ENCODE assay signal across 14 cellular contexts in the genomic region with DNA sequence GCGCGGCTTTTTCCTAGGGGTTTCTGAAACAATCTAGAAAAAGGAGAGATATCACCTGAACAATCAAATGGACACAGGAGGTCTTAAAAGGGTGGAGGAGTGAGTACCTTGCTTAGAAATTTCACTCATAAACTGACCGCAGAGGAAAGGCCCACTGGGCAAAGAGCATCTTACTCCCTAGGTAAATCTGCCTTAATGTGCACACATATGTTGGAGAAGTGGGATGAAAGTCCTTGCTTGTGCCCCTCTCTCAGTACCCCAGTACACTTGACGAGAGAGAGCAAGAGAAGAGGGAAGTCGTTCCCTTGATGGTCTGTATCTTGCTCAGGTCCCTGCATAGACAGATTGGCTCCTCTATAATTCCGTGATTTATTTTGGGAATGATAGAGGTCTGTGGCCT. TPM values are rescaled to one million over a fixed set of nuclear protein-coding genes. Genes with fewer than 3 reads are reported as not detected.
DNase-seq lines count a peak whose midpoint lies in the region; ATAC-seq and TF ChIP-seq lines count a peak whose summit lies in the region.
"Had no signal": no experiment of that assay in that cellular context is flagged by ENCODE, and none has a peak within 500 bp of the region (broad histone marks: within the 10 kb centered on the region; RNA-seq: fewer than 3 reads in every experiment).

No MANE protein-coding gene starts in this region.

- no peak overlapping the region for H3K27ac Mint-ChIP-seq in natural killer cell
- H3K27ac Mint-ChIP-seq in natural killer cell treated with Interleukin-12 subunit alpha and Interleukin-12 subunit beta and Interleukin-15 and Interleukin-18, amount 100 ng/mL, for 72 hours = no peak overlapping the region
- no peak overlapping the region for H3K27ac Mint-ChIP-seq in activated T-helper 2 cell treated with anti-CD3 and anti-CD28 coated beads, Interferon-gamma antibody, Interleukin-2, Interleukin-4, amounts not matched to agents 10 μg/mL and 5 μg/mL and 100 μg/mL, durations not matched to agents 14 hours and 24 hours and 36 hours

- H3K9ac ChIP-seq in mesenchymal stem cell (ENCODE audit: low read length) = no peak overlapping the region

- H2AK5ac ChIP-seq in mesenchymal stem cell (ENCODE audit: low read length, severe bottlenecking) = no peak overlapping the region

- H3K27me3 Mint-ChIP-seq in natural killer cell (ENCODE audit: low read depth in 2 of 2) = peaks cover 71 to 90% of the 10 kb centered on the region in 2 donors
- H3K27me3 Mint-ChIP-seq in natural killer cell treated with Interleukin-12 subunit alpha and Interleukin-12 subunit beta and Interleukin-15 and Interleukin-18, amount 100 ng/mL, for 72 hours = peaks cover 61 to 91% of the 10 kb centered on the region in 2 donors
- H3K27me3 Mint-ChIP-seq in activated T-helper 2 cell treated with anti-CD3 and anti-CD28 coated beads, Interferon-gamma antibody, Interleukin-2, Interleukin-4, amounts not matched to agents 10 μg/mL and 5 μg/mL and 100 μg/mL, durations not matched to agents 14 hours and 24 hours and 36 hours (ENCODE audit: low read depth) = peaks cover 89% of the 10 kb centered on the region

- H2BK120ac ChIP-seq in mesenchymal stem cell (ENCODE audit: low read depth, low read length) = no peak overlapping the region

- ATAC-seq in natural killer cell = no peak
- ATAC-seq in natural killer cell treated with Interleukin-12 subunit alpha and Interleukin-12 subunit beta and Interleukin-15 and Interleukin-18, amount 100 ng/mL, for 72 hours = no peak
- ATAC-seq in GM18873 (IDR thresholded peaks at IDR 0.05; ENCODE audit: low FRiP score, unreplicated experiment) = no peak
- no peak for ATAC-seq in GM21717 (IDR thresholded peaks at IDR 0.05; ENCODE audit: unreplicated experiment)

- H3K4me3 Mint-ChIP-seq in natural killer cell = peak overlapping the region; percentile 62
- H3K4me3 Mint-ChIP-seq in natural killer cell treated with Interleukin-12 subunit alpha and Interleukin-12 subunit beta and Interleukin-15 and Interleukin-18, amount 100 ng/mL, for 72 hours = no peak overlapping the region
- peak overlapping the region; percentile 20 for H3K4me3 Mint-ChIP-seq in activated T-helper 2 cell treated with anti-CD3 and anti-CD28 coated beads, Interferon-gamma antibody, Interleukin-2, Interleukin-4, amounts not matched to agents 10 μg/mL and 5 μg/mL and 100 μg/mL, durations not matched to agents 14 hours and 24 hours and 36 hours (ENCODE audit: low read depth)

- DNase-seq in natural killer cell (no peak), mesenchymal stem cell (no peak), GDM1 (lab: John Stamatoyannopoulos, UW) (no peak), DMS114 treated with DMSO at 0.1 percent for 48 hours (lab: John Stamatoyannopoulos, UW; ENCODE audit: unreplicated experiment) (no peak)
- DNase-seq in natural killer cell treated with Interleukin-12 subunit alpha and Interleukin-12 subunit beta and Interleukin-15 and Interleukin-18, amount 100 ng/mL, for 72 hours (ENCODE audit: low spot score) = no peak
- no peak for DNase-seq in activated T-helper 2 cell treated with anti-CD3 and anti-CD28 coated beads, Interferon-gamma antibody, Interleukin-2, Interleukin-4, amounts not matched to agents 10 μg/mL and 5 μg/mL and 100 μg/mL, durations not matched to agents 14 hours and 24 hours and 36 hours (ENCODE audit: low spot score)
- DNase-seq: activated effector memory CD4-positive, alpha-beta T cell treated with Interleukin-2 at 50 U/mL for 16 hours; body of pancreas; KBM-7; NCI-H1105 treated with DMSO at 0.1 percent for 48 hours; NCI-H2171 treated with DMSO at 0.1 percent for 48 hours had no signal

- WGBS in mesenchymal stem cell = 18% methylated on average over 3 of the region's 6 CpGs

- no peaks in the 10 kb centered on the region for H3K36me3 ChIP-seq in mesenchymal stem cell (ENCODE audit: control insufficient read depth in 1 of 2, insufficient read depth in 2 of 2, low read depth in 1 of 2, low read length in 2 of 2)

- H2AFZ ChIP-seq in mesenchymal stem cell (ENCODE audit: low read depth, low read length) = no peak overlapping the region

- H2BK12ac ChIP-seq in mesenchymal stem cell (ENCODE audit: low read length in 2 of 2) = no peak overlapping the region

- intact Hi-C loops in natural killer cell (cut with micrococcal nuclease) = no loop called here
- intact Hi-C loops in activated T-helper 2 cell treated with anti-CD3 and anti-CD28 coated beads, Interferon-gamma antibody, Interleukin-2, Interleukin-4, amounts not matched to agents 10 μg/mL and 5 μg/mL and 100 μg/mL, durations not matched to agents 14 hours and 24 hours and 36 hours (cut with micrococcal nuclease) = loop anchor here (10.0 kb wide), 2 partner anchors 202 to 702 kb away; partner anchors contain the start of gene SLC4A10

- TF ChIP-seq CTCF in natural killer cell (IDR thresholded peaks at IDR 0.05) = no peak

- H3K27me3 ChIP-seq in mesenchymal stem cell (ENCODE audit: control insufficient read depth in 1 of 2, insufficient read depth in 1 of 2, low read length in 2 of 2) = peaks cover 83 to 100% of the 10 kb centered on the region in 2 experiments

- H3K27ac ChIP-seq in mesenchymal stem cell (ENCODE audit: low read length, poor library complexity, severe bottlenecking) = peak overlapping the region; percentile 2
- H3K27ac ChIP-seq: body of pancreas had no signal

- no peaks in the 10 kb centered on the region for H3K79me1 ChIP-seq in mesenchymal stem cell (replicated peaks; ENCODE audit: low read length, poor library complexity, severe bottlenecking)

- H3K4me1 ChIP-seq in mesenchymal stem cell (ENCODE audit: control insufficient read depth, insufficient read depth, low read depth, low read length) = peaks cover 27% of the 10 kb centered on the region

- no peak overlapping the region for H4K91ac ChIP-seq in mesenchymal stem cell (ENCODE audit: low read length)

- H3K4me1 Mint-ChIP-seq in natural killer cell = peaks cover 27 to 44% of the 10 kb centered on the region in 2 donors
- peaks cover 21 to 27% of the 10 kb centered on the region in 2 donors for H3K4me1 Mint-ChIP-seq in natural killer cell treated with Interleukin-12 subunit alpha and Interleukin-12 subunit beta and Interleukin-15 and Interleukin-18, amount 100 ng/mL, for 72 hours (ENCODE audit: low read depth in 2 of 2)
- H3K4me1 Mint-ChIP-seq in activated T-helper 2 cell treated with anti-CD3 and anti-CD28 coated beads, Interferon-gamma antibody, Interleukin-2, Interleukin-4, amounts not matched to agents 10 μg/mL and 5 μg/mL and 100 μg/mL, durations not matched to agents 14 hours and 24 hours and 36 hours (ENCODE audit: low read depth) = peaks cover 43% of the 10 kb centered on the region

- H3K4me3 ChIP-seq in mesenchymal stem cell (ENCODE audit: insufficient read depth in 1 of 2, low read depth in 1 of 2, low read length in 2 of 2) = no peak overlapping the region
- H3K4me3 ChIP-seq: body of pancreas had no signal

- H2BK15ac ChIP-seq in mesenchymal stem cell (ENCODE audit: low read depth, poor library complexity, severe bottlenecking) = no peak overlapping the region

- no peaks in the 10 kb centered on the region for H3K9me3 ChIP-seq in mesenchymal stem cell (ENCODE audit: control insufficient read depth, low read length)
- H3K9me3 ChIP-seq: body of pancreas had no signal

- no peak overlapping the region for H3K23ac ChIP-seq in mesenchymal stem cell (ENCODE audit: low read length in 2 of 2)

- H2BK5ac ChIP-seq in mesenchymal stem cell (ENCODE audit: low read depth, low read length, poor library complexity, severe bottlenecking) = no peak overlapping the region

- no peak overlapping the region for H3K4me2 ChIP-seq in mesenchymal stem cell (ENCODE audit: low read length, poor library complexity, severe bottlenecking)

- H3K36me3 Mint-ChIP-seq in natural killer cell = peaks cover 15% of the 10 kb centered on the region
- peaks cover 21% of the 10 kb centered on the region for H3K36me3 Mint-ChIP-seq in natural killer cell treated with Interleukin-12 subunit alpha and Interleukin-12 subunit beta and Interleukin-15 and Interleukin-18, amount 100 ng/mL, for 72 hours
- peaks cover 10% of the 10 kb centered on the region for H3K36me3 Mint-ChIP-seq in activated T-helper 2 cell treated with anti-CD3 and anti-CD28 coated beads, Interferon-gamma antibody, Interleukin-2, Interleukin-4, amounts not matched to agents 10 μg/mL and 5 μg/mL and 100 μg/mL, durations not matched to agents 14 hours and 24 hours and 36 hours (ENCODE audit: low read depth)

- H3K9me3 Mint-ChIP-seq in natural killer cell = no peaks in the 10 kb centered on the region
- H3K9me3 Mint-ChIP-seq in natural killer cell treated with Interleukin-12 subunit alpha and Interleukin-12 subunit beta and Interleukin-15 and Interleukin-18, amount 100 ng/mL, for 72 hours = no peaks in the 10 kb centered on the region
- H3K9me3 Mint-ChIP-seq in activated T-helper 2 cell treated with anti-CD3 and anti-CD28 coated beads, Interferon-gamma antibody, Interleukin-2, Interleukin-4, amounts not matched to agents 10 μg/mL and 5 μg/mL and 100 μg/mL, durations not matched to agents 14 hours and 24 hours and 36 hours = no peaks in the 10 kb centered on the region

- H3K18ac ChIP-seq in mesenchymal stem cell (ENCODE audit: low read depth in 1 of 2, low read length in 2 of 2) = no peak overlapping the region

- H3K4ac ChIP-seq in mesenchymal stem cell (ENCODE audit: low read depth in 1 of 2, low read length in 2 of 2) = no peak overlapping the region

- no peak overlapping the region for H3K14ac ChIP-seq in mesenchymal stem cell (ENCODE audit: low read length in 2 of 2)

- no peak overlapping the region for H4K8ac ChIP-seq in mesenchymal stem cell (ENCODE audit: low read length)

RNA-seq across cellular contexts. Expression of gene TBR1, which starts 6.7 kb away (rescaled TPM):
- not detected for total RNA-seq in natural killer cell
- under 1 TPM in 1 of 2 donors, not detected in 1; 0.05 TPM for total RNA-seq in natural killer cell treated with Interleukin-12 subunit alpha and Interleukin-12 subunit beta and Interleukin-15 and Interleukin-18, amount 100 ng/mL, for 72 hours
- 0.02 TPM in 1 of 2 replicates, not detected in the other for total RNA-seq in activated T-helper 2 cell treated with anti-CD3 and anti-CD28 coated beads, Interferon-gamma antibody, Interleukin-2, Interleukin-4, amounts not matched to agents 10 μg/mL and 5 μg/mL and 100 μg/mL, durations not matched to agents 14 hours and 24 hours and 36 hours
- polyA plus RNA-seq in mesenchymal stem cell (2013, experiment 1 of 2) = 0.01 TPM
- 0.01 TPM for polyA plus RNA-seq in mesenchymal stem cell (2013, experiment 2 of 2)
- total RNA-seq: body of pancreas, left colon had no signal
